In the genomic region with DNA sequence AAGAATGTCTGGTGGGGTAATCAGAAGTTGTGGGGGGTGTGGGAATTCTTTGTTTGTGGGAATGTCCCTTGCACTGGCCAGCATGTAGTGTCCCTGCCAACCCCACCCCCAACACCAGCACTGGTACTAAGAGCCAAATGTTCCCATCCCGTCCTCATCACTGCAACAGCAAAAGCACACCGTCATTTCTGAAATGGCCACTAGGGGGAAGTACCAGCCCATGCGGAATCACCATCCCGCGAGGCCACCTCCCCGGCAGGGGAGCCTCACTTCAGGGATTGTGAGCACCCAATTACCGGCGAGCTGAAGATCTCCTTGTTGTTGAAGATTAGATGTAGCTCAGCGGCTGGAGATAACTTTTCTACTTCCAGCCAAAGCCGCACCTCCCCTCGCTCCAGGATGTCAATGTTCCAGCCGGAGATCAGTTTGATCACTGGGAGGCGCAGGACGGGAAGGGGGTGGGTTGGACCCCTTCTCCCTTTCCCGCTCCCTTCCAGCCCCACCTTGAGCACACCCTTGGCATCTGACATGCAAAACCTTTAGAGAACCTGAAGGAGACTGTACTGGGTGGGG, we compare ENCODE assay signal across 8 cellular contexts. TPM values are rescaled to one million over a fixed set of nuclear protein-coding genes. Genes with fewer than 3 reads are reported as not detected.
A peak's percentile ranks its signal among the peaks of the same experiment; 100 is the strongest.
DNase-seq lines count a peak whose midpoint lies in the region; ATAC-seq and TF ChIP-seq lines count a peak whose summit lies in the region.

No MANE protein-coding gene starts in this region.

- ATAC-seq in left lung: peak; percentile 97

- peaks cover 0 to 4% of the 10 kb centered on the region in 2 donors for H3K27me3 ChIP-seq in left lung

- H3K4me3 ChIP-seq in HEK293 (ENCODE audit: low read depth, low read length) (no peak overlapping the region), choroid plexus epithelial cell (ENCODE audit: low read depth, low read length) (no peak overlapping the region), left lung (no peak overlapping the region)

- intact Hi-C loops in left lung (cut with DNase I): no loop called here

- H3K4me1 ChIP-seq in HEK293 (ENCODE audit: control insufficient read depth, insufficient read depth, low read length) (no peaks in the 10 kb centered on the region), left lung (peaks cover 0 to 5% of the 10 kb centered on the region in 2 donors)

- H3K9me3 ChIP-seq in HEK293 (ENCODE audit: control insufficient read depth, insufficient read depth, low read depth, low read length) (no peaks in the 10 kb centered on the region), left lung (no peaks in the 10 kb centered on the region)

- peak; percentile 85 for DNase-seq in Ammon's horn (ENCODE audit: low spot score)
- DNase-seq in NCI-H446 (lab: John Stamatoyannopoulos, UW): peak; percentile 37 to 79
- peak; percentile 62 to 78 for DNase-seq in activated CD4-positive, alpha-beta T cell treated with anti-CD3 and anti-CD28 coated beads for 24 hours (ENCODE audit: low read depth in 2 of 2)
- DNase-seq in choroid plexus epithelial cell (ENCODE audit: low read depth): peak; percentile 85
- DNase-seq in left lung: peak; percentile 60 to 84
- DNase-seq in stimulated activated CD4-positive, alpha-beta T cell treated with anti-CD3 and anti-CD28 coated beads, Interleukin-4, amount 100 ng/mL, for 4 hours: peak; percentile 66
- DNase-seq in GF-D8 (lab: John Stamatoyannopoulos, UW): no peak

- no peak overlapping the region for H3K27ac ChIP-seq in HEK293 (ENCODE audit: extremely low read depth, low read depth, low read length)
- no peak overlapping the region for H3K27ac ChIP-seq in left lung

- TF ChIP-seq CTCF in HEK293 (tag by site-specific recombination; IDR thresholded peaks at IDR 0.05) (peak; percentile 88), choroid plexus epithelial cell (conservative IDR thresholded peaks at IDR 0.05; ENCODE audit: low read depth, low read length) (peak; percentile 92), left lung (IDR thresholded peaks at IDR 0.05) (peak; percentile 78 to 83)

- POLR2A ChIA-PET in HEK293 (lab: Yijun Ruan, JAX): interaction anchor here (0.6 kb wide), 1 partner anchor 112 kb away, joined by 4 read pairs; no protein-coding TSS in a partner anchor

- H3K36me3 ChIP-seq in HEK293 (ENCODE audit: control insufficient read depth in 2 of 2, insufficient read depth in 1 of 2, low read length in 2 of 2) (no peaks in the 10 kb centered on the region), left lung (no peaks in the 10 kb centered on the region)

- CTCF ChIA-PET in HEK293 (lab: Yijun Ruan, JAX): interaction anchor here (0.6 to 3.7 kb wide), 31 partner anchors 9 to 1869 kb away, joined by 3 to 26 read pairs (median 4); partner anchors contain the start of gene MYOM3

TF ChIP-seq in HEK293, 187 proteins besides CTCF, POLR2A, EP300 and RAD21 (continues in another document):
- TF ChIP-seq ZSCAN30 (tag by site-specific recombination; IDR thresholded peaks at IDR 0.05): no peak
- no peak for TF ChIP-seq OVOL3 (tag by site-specific recombination; IDR thresholded peaks at IDR 0.05)
- no peak for TF ChIP-seq RBAK (tag by site-specific recombination; IDR thresholded peaks at IDR 0.05)
- TF ChIP-seq ZBTB48 (tag by site-specific recombination; IDR thresholded peaks at IDR 0.05): peak; percentile 78
- 0 out of 2 replicates have a peak, but pooled peaks have one; percentile 41 for TF ChIP-seq ZNF423 (tag by site-specific recombination; IDR thresholded peaks at IDR 0.05)
- TF ChIP-seq, protein P1, sequence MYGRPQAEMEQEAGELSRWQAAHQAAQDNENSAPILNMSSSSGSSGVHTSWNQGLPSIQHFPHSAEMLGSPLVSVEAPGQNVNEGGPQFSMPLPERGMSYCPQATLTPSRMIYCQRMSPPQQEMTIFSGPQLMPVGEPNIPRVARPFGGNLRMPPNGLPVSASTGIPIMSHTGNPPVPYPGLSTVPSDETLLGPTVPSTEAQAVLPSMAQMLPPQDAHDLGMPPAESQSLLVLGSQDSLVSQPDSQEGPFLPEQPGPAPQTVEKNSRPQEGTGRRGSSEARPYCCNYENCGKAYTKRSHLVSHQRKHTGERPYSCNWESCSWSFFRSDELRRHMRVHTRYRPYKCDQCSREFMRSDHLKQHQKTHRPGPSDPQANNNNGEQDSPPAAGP (tag by site-specific recombination; IDR thresholded peaks at IDR 0.05): 0 out of 2 replicates have a peak, but pooled peaks have one; percentile 33
- TF ChIP-seq, protein P2, sequence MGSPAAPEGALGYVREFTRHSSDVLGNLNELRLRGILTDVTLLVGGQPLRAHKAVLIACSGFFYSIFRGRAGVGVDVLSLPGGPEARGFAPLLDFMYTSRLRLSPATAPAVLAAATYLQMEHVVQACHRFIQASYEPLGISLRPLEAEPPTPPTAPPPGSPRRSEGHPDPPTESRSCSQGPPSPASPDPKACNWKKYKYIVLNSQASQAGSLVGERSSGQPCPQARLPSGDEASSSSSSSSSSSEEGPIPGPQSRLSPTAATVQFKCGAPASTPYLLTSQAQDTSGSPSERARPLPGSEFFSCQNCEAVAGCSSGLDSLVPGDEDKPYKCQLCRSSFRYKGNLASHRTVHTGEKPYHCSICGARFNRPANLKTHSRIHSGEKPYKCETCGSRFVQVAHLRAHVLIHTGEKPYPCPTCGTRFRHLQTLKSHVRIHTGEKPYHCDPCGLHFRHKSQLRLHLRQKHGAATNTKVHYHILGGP (tag by site-specific recombination; IDR thresholded peaks at IDR 0.05): no peak
- no peak for TF ChIP-seq ZNF791 (tag by site-specific recombination; IDR thresholded peaks at IDR 0.05)
- no peak for TF ChIP-seq ZNF707 (tag by site-specific recombination; IDR thresholded peaks at IDR 0.05)
- no peak for TF ChIP-seq ZNF433 (tag by site-specific recombination; IDR thresholded peaks at IDR 0.05; ENCODE audit: low read depth)
- peak; percentile 85 for TF ChIP-seq ZNF2 (tag by site-specific recombination; IDR thresholded peaks at IDR 0.05)
- no peak for TF ChIP-seq TCF7L2 (IDR thresholded peaks at IDR 0.05; ENCODE audit: borderline replicate concordance, low read depth, low read length)
- TF ChIP-seq ZNF561 (tag by site-specific recombination; IDR thresholded peaks at IDR 0.05; ENCODE audit: borderline replicate concordance): no peak
- TF ChIP-seq KLF8 (tag by site-specific recombination; IDR thresholded peaks at IDR 0.05): 0 out of 2 replicates have a peak, but pooled peaks have one; percentile 26
- TF ChIP-seq ZNF639 (tag by site-specific recombination; IDR thresholded peaks at IDR 0.05): no peak
- TF ChIP-seq, protein P3, sequence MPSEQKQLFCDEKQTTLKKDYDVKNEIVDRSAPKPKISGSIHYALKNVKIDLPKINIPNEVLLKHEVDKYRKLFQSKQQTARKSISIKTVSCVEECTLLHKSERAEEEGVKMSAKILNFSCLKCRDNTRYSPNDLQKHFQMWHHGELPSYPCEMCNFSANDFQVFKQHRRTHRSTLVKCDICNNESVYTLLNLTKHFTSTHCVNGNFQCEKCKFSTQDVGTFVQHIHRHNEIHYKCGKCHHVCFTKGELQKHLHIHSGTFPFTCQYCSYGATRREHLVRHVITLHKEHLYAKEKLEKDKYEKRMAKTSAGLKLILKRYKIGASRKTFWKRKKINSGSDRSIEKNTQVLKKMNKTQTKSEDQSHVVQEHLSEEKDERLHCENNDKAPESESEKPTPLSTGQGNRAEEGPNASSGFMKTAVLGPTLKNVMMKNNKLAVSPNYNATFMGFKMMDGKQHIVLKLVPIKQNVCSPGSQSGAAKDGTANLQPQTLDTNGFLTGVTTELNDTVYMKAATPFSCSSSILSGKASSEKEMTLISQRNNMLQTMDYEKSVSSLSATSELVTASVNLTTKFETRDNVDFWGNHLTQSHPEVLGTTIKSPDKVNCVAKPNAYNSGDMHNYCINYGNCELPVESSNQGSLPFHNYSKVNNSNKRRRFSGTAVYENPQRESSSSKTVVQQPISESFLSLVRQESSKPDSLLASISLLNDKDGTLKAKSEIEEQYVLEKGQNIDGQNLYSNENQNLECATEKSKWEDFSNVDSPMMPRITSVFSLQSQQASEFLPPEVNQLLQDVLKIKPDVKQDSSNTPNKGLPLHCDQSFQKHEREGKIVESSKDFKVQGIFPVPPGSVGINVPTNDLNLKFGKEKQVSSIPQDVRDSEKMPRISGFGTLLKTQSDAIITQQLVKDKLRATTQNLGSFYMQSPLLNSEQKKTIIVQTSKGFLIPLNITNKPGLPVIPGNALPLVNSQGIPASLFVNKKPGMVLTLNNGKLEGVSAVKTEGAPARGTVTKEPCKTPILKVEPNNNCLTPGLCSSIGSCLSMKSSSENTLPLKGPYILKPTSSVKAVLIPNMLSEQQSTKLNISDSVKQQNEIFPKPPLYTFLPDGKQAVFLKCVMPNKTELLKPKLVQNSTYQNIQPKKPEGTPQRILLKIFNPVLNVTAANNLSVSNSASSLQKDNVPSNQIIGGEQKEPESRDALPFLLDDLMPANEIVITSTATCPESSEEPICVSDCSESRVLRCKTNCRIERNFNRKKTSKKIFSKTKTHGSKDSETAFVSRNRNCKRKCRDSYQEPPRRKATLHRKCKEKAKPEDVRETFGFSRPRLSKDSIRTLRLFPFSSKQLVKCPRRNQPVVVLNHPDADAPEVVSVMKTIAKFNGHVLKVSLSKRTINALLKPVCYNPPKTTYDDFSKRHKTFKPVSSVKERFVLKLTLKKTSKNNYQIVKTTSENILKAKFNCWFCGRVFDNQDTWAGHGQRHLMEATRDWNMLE (tag by site-specific recombination; conservative IDR thresholded peaks at IDR 0.05; ENCODE audit: low read depth): no peak

RNA-seq across cellular contexts. Expression of gene MYOM3, which starts 41.0 kb away (rescaled TPM):
- total RNA-seq in left lung: under 1 TPM; 0.44 to 0.52 TPM
